12 cellular contexts compared by ENCODE assay signal in genomic region chr3:36909181-36909580, GRCh38. TPM values are rescaled to one million over a fixed set of nuclear protein-coding genes. Genes with fewer than 3 reads are reported as not detected.
DNase-seq lines count a peak whose midpoint lies in the region; ATAC-seq and TF ChIP-seq lines count a peak whose summit lies in the region.
"Had no signal": no experiment of that assay in that cellular context is flagged by ENCODE, and none has a peak within 500 bp of the region (broad histone marks: within the 10 kb centered on the region; RNA-seq: fewer than 3 reads in every experiment).

No MANE protein-coding gene starts in this region.

- TF ChIP-seq CTCF in SU-DHL-6 (IDR thresholded peaks at IDR 0.05; ENCODE audit: insufficient read depth, low read length, poor library complexity, severe bottlenecking) (no peak), esophagus squamous epithelium (IDR thresholded peaks at IDR 0.05) (no peak)

- H3K9ac ChIP-seq in SU-DHL-6 (ENCODE audit: low read length), result peak overlapping the region; percentile 54; the same call in 1 of the 2 replicates

- H2AFZ ChIP-seq in SU-DHL-6 (ENCODE audit: low read depth, low read length, severe bottlenecking), result no peak overlapping the region

- H4K20me1 ChIP-seq in SU-DHL-6 (ENCODE audit: low read depth, low read length), result no peaks in the 10 kb centered on the region

- intact Hi-C loops in esophagus squamous epithelium (cut with DNase I), result no loop called here

- H3K4me2 ChIP-seq in SU-DHL-6 (ENCODE audit: low read depth, low read length, poor library complexity, severe bottlenecking), result no peak overlapping the region

- H3K36me3 Mint-ChIP-seq in activated T-cell treated with anti-CD3 and anti-CD28 coated beads, Interleukin-2, amount 50 U/mL, for 4 hours (ENCODE audit: insufficient read depth), result no peaks in the 10 kb centered on the region
- no peaks in the 10 kb centered on the region for H3K36me3 Mint-ChIP-seq in stimulated activated naive B cell treated with anti-CD40 and anti-IgM and Interleukin-4, amounts not matched to agents 10 μg/mL and 1 μg/mL and 100 μg/mL, for 72 hours

- peaks cover 0 to 52% (median 24%) of the 10 kb centered on the region in 3 donors for H3K4me1 ChIP-seq in esophagus squamous epithelium

- H3K4me3 Mint-ChIP-seq in activated T-cell treated with anti-CD3 and anti-CD28 coated beads, Interleukin-2, amount 50 U/mL, for 4 hours, result peak overlapping the region; percentile 84
- peak overlapping the region; percentile 91 to 94 for H3K4me3 Mint-ChIP-seq in stimulated activated naive B cell treated with anti-CD40 and anti-IgM and Interleukin-4, amounts not matched to agents 10 μg/mL and 1 μg/mL and 100 μg/mL, for 72 hours

- H3K27ac ChIP-seq in SU-DHL-6 (ENCODE audit: low read depth, low read length) (no peak overlapping the region), esophagus squamous epithelium (peak overlapping the region; percentile 73 to 86 (median 78))

- peaks cover 21% of the 10 kb centered on the region for H3F3A ChIP-seq in SU-DHL-6 (ENCODE audit: insufficient read depth)

- peaks cover 67% of the 10 kb centered on the region for H3K4me1 Mint-ChIP-seq in activated T-cell treated with anti-CD3 and anti-CD28 coated beads, Interleukin-2, amount 50 U/mL, for 4 hours (ENCODE audit: low read depth)
- H3K4me1 Mint-ChIP-seq in stimulated activated naive B cell treated with anti-CD40 and anti-IgM and Interleukin-4, amounts not matched to agents 10 μg/mL and 1 μg/mL and 100 μg/mL, for 72 hours, result peaks cover 34 to 62% of the 10 kb centered on the region in 2 donors

- H3K9me3 ChIP-seq in SU-DHL-6 (ENCODE audit: insufficient read depth, low read length) (no peaks in the 10 kb centered on the region), esophagus squamous epithelium (no peaks in the 10 kb centered on the region)
- H3K9me3 ChIP-seq: adrenal gland had no signal

- H3K9me2 ChIP-seq in SU-DHL-6 (replicated peaks; ENCODE audit: insufficient read depth, low read length), result no peaks in the 10 kb centered on the region

- no peaks in the 10 kb centered on the region for H3K27me3 ChIP-seq in SU-DHL-6 (ENCODE audit: low read length)
- H3K27me3 ChIP-seq in esophagus squamous epithelium, result no peaks in the 10 kb centered on the region
- H3K27me3 ChIP-seq: adrenal gland had no signal

- H3K27ac Mint-ChIP-seq in stimulated activated naive B cell treated with anti-CD40 and anti-IgM and Interleukin-4, amounts not matched to agents 10 μg/mL and 1 μg/mL and 100 μg/mL, for 72 hours, result peak overlapping the region; percentile 67

- no peaks in the 10 kb centered on the region for H3K27me3 Mint-ChIP-seq in activated T-cell treated with anti-CD3 and anti-CD28 coated beads, Interleukin-2, amount 50 U/mL, for 4 hours (ENCODE audit: low read depth)
- H3K27me3 Mint-ChIP-seq in stimulated activated naive B cell treated with anti-CD40 and anti-IgM and Interleukin-4, amounts not matched to agents 10 μg/mL and 1 μg/mL and 100 μg/mL, for 72 hours, result no peaks in the 10 kb centered on the region

- H3K79me2 ChIP-seq in SU-DHL-6 (ENCODE audit: insufficient read depth, low read length), result no peaks in the 10 kb centered on the region

- H3K4me3 ChIP-seq in SU-DHL-6 (ENCODE audit: insufficient read depth, low read length, poor library complexity, severe bottlenecking) (no peak overlapping the region), esophagus squamous epithelium (no peak overlapping the region)

- H3K36me3 ChIP-seq in SU-DHL-6 (ENCODE audit: low read length) (no peaks in the 10 kb centered on the region), esophagus squamous epithelium (no peaks in the 10 kb centered on the region)
- H3K36me3 ChIP-seq: adrenal gland had no signal

- WGBS in esophagus squamous epithelium, 2 donors, result 89 to 90% methylated on average over 2 of the region's 2 CpGs

- ATAC-seq in activated T-cell treated with anti-CD3 and anti-CD28 coated beads, Interleukin-2, amount 50 U/mL, for 4 hours, result no peak
- no peak for ATAC-seq in stimulated activated naive B cell treated with anti-CD40 and anti-IgM and Interleukin-4, amounts not matched to agents 10 μg/mL and 1 μg/mL and 100 μg/mL, for 72 hours (replicated peaks)

- no peaks in the 10 kb centered on the region for H3K9me3 Mint-ChIP-seq in activated T-cell treated with anti-CD3 and anti-CD28 coated beads, Interleukin-2, amount 50 U/mL, for 4 hours
- H3K9me3 Mint-ChIP-seq in stimulated activated naive B cell treated with anti-CD40 and anti-IgM and Interleukin-4, amounts not matched to agents 10 μg/mL and 1 μg/mL and 100 μg/mL, for 72 hours, result no peaks in the 10 kb centered on the region

- TF ChIP-seq POLR2A in esophagus squamous epithelium (IDR thresholded peaks at IDR 0.05), result no peak

- DNase-seq in activated T-cell treated with anti-CD3 and anti-CD28 coated beads, Interleukin-2, amount 50 U/mL, for 4 hours, result no peak
- DNase-seq in activated T-cell treated with anti-CD3 and anti-CD28 coated beads for 4 hours (no peak), esophagus squamous epithelium (lab: John Stamatoyannopoulos, UW) (no peak), RPMI8226 (no peak), NCI-H1694 (lab: John Stamatoyannopoulos, UW) (no peak), NCI-H526 treated with DMSO at 0.1 percent for 48 hours (lab: John Stamatoyannopoulos, UW) (no peak)
- DNase-seq in stimulated activated naive B cell treated with anti-CD40 and anti-IgM and Interleukin-4, amounts not matched to agents 10 μg/mL and 1 μg/mL and 100 μg/mL, for 72 hours, result no peak
- DNase-seq: activated CD4-positive, alpha-beta T cell treated with anti-CD3 and anti-CD28 coated beads for 1 hour; adrenal gland; islet precursor cell; NCI-H1417 treated with DMSO at 0.1 percent for 48 hours had no signal

RNA-seq across cellular contexts. Expression of gene TRANK1, which starts 35.7 kb away (rescaled TPM):
- 1 to 10 TPM; 2.2 to 3.8 (median 2.7) TPM for total RNA-seq in activated T-cell treated with anti-CD3 and anti-CD28 coated beads, Interleukin-2, amount 50 U/mL, for 4 hours
- 1 to 10 TPM; 1.8 to 6.3 (median 3.7) TPM for total RNA-seq in esophagus squamous epithelium
